15 cellular contexts compared by ENCODE assay signal in the genomic region with DNA sequence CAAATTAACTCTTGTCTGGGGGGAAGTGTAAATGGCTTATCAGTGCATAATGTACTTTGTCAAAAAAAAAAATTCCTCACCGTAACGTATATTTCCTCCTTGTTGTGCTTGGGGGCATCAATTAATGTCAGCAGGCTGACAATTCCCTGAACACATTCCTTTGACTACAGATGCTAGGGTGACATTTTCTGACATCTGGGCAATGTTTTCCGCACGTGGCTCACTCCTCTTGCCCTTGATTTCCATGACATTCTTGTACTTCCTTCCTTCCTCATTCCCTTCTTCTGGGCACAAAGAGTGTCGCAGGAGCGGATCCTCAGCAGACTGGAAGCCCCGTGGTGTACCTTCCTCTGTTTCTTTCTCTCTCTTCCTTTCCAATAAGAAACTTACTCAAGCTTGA.
DNase-seq lines count a peak whose midpoint lies in the region; ATAC-seq and TF ChIP-seq lines count a peak whose summit lies in the region.
"Had no signal": no experiment of that assay in that cellular context is flagged by ENCODE, and none has a peak within 500 bp of the region (broad histone marks: within the 10 kb centered on the region; RNA-seq: fewer than 3 reads in every experiment).

No MANE protein-coding gene starts in this region.

- H3K4me3 ChIP-seq in SK-N-SH (ENCODE audit: low read depth in 2 of 2, low read length in 1 of 2): no peak overlapping the region
- no peak overlapping the region for H3K4me3 ChIP-seq in esophagus muscularis mucosa
- H3K4me3 ChIP-seq: K562 had no signal

- peaks cover 20% of the 10 kb centered on the region for H3K4me1 Mint-ChIP-seq in neural crest cell

- H3K9ac ChIP-seq in SK-N-SH: no peak overlapping the region

- intact Hi-C loops in esophagus muscularis mucosa (cut with DNase I): no loop called here

- no peaks in the 10 kb centered on the region for H3K36me3 Mint-ChIP-seq in neural crest cell (ENCODE audit: low read depth)

- no peak for ATAC-seq in SK-N-SH treated with all-trans-retinoic acid at 6 μM for 48 hours
- ATAC-seq: K562 had no signal

- no peak overlapping the region for H3K4me2 ChIP-seq in SK-N-SH

- DNase-seq in SK-N-SH (peak; percentile 27), esophagus muscularis mucosa (ENCODE audit: extremely low spot score) (peak; percentile 66), neural crest cell (ENCODE audit: low read depth, low spot score) (no peak), NCI-H1694 treated with DMSO at 0.1 percent for 48 hours (lab: John Stamatoyannopoulos, UW) (no peak), DMS53 treated with DMSO at 0.1 percent for 48 hours (lab: John Stamatoyannopoulos, UW; ENCODE audit: unreplicated experiment) (no peak), GM20000 (ENCODE audit: low spot score) (no peak)
- DNase-seq: Calu3; CD4-positive, alpha-beta T cell; DMS 273 treated with DMSO at 0.1 percent for 48 hours; DMS79; GOT3 had no signal

- no peak overlapping the region for H2AFZ ChIP-seq in SK-N-SH (ENCODE audit: low read depth)

- H3K27me3 Mint-ChIP-seq in neural crest cell (ENCODE audit: low read depth): no peaks in the 10 kb centered on the region

- peak overlapping the region; percentile 16 for H3K27ac Mint-ChIP-seq in neural crest cell (ENCODE audit: unreplicated experiment)
- H3K27ac Mint-ChIP-seq: CD4-positive, alpha-beta T cell had no signal

- H3K9me2 ChIP-seq in SK-N-SH: no peaks in the 10 kb centered on the region

- H3K9me3 Mint-ChIP-seq in neural crest cell: no peaks in the 10 kb centered on the region
- H3K9me3 Mint-ChIP-seq: CD4-positive, alpha-beta T cell; H9 had no signal

- no peak for TF ChIP-seq POLR2A in esophagus muscularis mucosa (IDR thresholded peaks at IDR 0.05; ENCODE audit: low read depth)

- TF ChIP-seq EP300 in SK-N-SH (IDR thresholded peaks at IDR 0.05; ENCODE audit: borderline replicate concordance in 1 of 2, low read depth in 1 of 2, low read length in 1 of 2) (0 out of 4 replicates have a peak, but pooled peaks of 1 of the 2 experiments have one; percentile 35), esophagus muscularis mucosa (IDR thresholded peaks at IDR 0.05) (no peak)

- no peak for TF ChIP-seq CTCF in SK-N-SH (IDR thresholded peaks at IDR 0.05)
- TF ChIP-seq CTCF in esophagus muscularis mucosa (IDR thresholded peaks at IDR 0.05): no peak
- TF ChIP-seq CTCF in neural crest cell (conservative IDR thresholded peaks at IDR 0.05): no peak
- TF ChIP-seq CTCF in GM20000 (IDR thresholded peaks at IDR 0.05; ENCODE audit: extremely low read depth, missing control alignments): no peak

- peaks cover 8% of the 10 kb centered on the region; the same call in 1 of the 2 replicates for H3K27me3 ChIP-seq in SK-N-SH (ENCODE audit: insufficient read depth)
- peaks cover 0 to 4% (median 0%) of the 10 kb centered on the region in 4 donors for H3K27me3 ChIP-seq in esophagus muscularis mucosa

- H3K9me3 ChIP-seq in SK-N-SH (no peaks in the 10 kb centered on the region), esophagus muscularis mucosa (no peaks in the 10 kb centered on the region)

- POLR2A ChIA-PET in SK-N-SH (lab: Yijun Ruan, JAX): no interaction called here

- no peak for TF ChIP-seq RAD21 in SK-N-SH (IDR thresholded peaks at IDR 0.05; ENCODE audit: low read length)

- peaks cover 0 to 6% of the 10 kb centered on the region in 2 experiments; a peak in 1 of 4 replicates for H3K4me1 ChIP-seq in SK-N-SH (ENCODE audit: control insufficient read depth in 1 of 2, insufficient read depth in 2 of 2, low read depth in 1 of 2, low read length in 1 of 2)
- no peaks in the 10 kb centered on the region for H3K4me1 ChIP-seq in esophagus muscularis mucosa

- H3K36me3 ChIP-seq in SK-N-SH (replicated peaks in 1 of 2; ENCODE audit: control insufficient read depth in 1 of 2, insufficient read depth in 2 of 2, low read length in 1 of 2): no peaks in the 10 kb centered on the region
- H3K36me3 ChIP-seq in esophagus muscularis mucosa: no peaks in the 10 kb centered on the region

- H4K20me1 ChIP-seq in SK-N-SH (ENCODE audit: insufficient read depth): no peaks in the 10 kb centered on the region

- CTCF ChIA-PET in SK-N-SH (lab: Yijun Ruan, JAX): no interaction called here

- H3F3A ChIP-seq in SK-N-SH (replicated peaks; ENCODE audit: insufficient read depth): no peaks in the 10 kb centered on the region

- no peak overlapping the region for H3K4me3 Mint-ChIP-seq in neural crest cell
- H3K4me3 Mint-ChIP-seq: CD4-positive, alpha-beta T cell; H9 had no signal

- no peaks in the 10 kb centered on the region for H3K79me2 ChIP-seq in SK-N-SH (ENCODE audit: insufficient read depth)

- H3K27ac ChIP-seq in SK-N-SH (ENCODE audit: low read depth in 2 of 2, low read length in 1 of 2) (no peak overlapping the region), esophagus muscularis mucosa (replicated peaks in 1 of 4) (no peak overlapping the region)
- H3K27ac ChIP-seq: 22Rv1 had no signal

- 41% methylated on average over 7 of the region's 7 CpGs for WGBS in SK-N-SH (ENCODE audit: low lambda C conversion rate)
- WGBS in esophagus muscularis mucosa: 46% methylated on average over 7 of the region's 7 CpGs

TF ChIP-seq in SK-N-SH, 30 proteins besides CTCF, POLR2A, EP300 and RAD21 (continues in another document):
- TF ChIP-seq, protein P1, sequence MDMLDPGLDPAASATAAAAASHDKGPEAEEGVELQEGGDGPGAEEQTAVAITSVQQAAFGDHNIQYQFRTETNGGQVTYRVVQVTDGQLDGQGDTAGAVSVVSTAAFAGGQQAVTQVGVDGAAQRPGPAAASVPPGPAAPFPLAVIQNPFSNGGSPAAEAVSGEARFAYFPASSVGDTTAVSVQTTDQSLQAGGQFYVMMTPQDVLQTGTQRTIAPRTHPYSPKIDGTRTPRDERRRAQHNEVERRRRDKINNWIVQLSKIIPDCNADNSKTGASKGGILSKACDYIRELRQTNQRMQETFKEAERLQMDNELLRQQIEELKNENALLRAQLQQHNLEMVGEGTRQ (IDR thresholded peaks at IDR 0.05; ENCODE audit: borderline replicate concordance, low read depth, low read length): no peak
- TF ChIP-seq SMC3 (IDR thresholded peaks at IDR 0.05; ENCODE audit: low read depth, low read length) (no peak), RCOR1 (IDR thresholded peaks at IDR 0.05; ENCODE audit: low read length) (peak; percentile 46; the same call in 1 of the 2 replicates), TCF12 (IDR thresholded peaks at IDR 0.05) (no peak)
- TF ChIP-seq, protein P2, sequence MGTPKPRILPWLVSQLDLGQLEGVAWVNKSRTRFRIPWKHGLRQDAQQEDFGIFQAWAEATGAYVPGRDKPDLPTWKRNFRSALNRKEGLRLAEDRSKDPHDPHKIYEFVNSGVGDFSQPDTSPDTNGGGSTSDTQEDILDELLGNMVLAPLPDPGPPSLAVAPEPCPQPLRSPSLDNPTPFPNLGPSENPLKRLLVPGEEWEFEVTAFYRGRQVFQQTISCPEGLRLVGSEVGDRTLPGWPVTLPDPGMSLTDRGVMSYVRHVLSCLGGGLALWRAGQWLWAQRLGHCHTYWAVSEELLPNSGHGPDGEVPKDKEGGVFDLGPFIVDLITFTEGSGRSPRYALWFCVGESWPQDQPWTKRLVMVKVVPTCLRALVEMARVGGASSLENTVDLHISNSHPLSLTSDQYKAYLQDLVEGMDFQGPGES (IDR thresholded peaks at IDR 0.05; ENCODE audit: low read depth, low read length): no peak

TF ChIP-seq in SK-N-SH treated with all-trans-retinoic acid at 6 μM for 48 hours, 23 proteins besides CTCF, POLR2A, EP300 and RAD21 (continues in another document):
- TF ChIP-seq GLIS3 (CRISPR knock-in tag; IDR thresholded peaks at IDR 0.05) (no peak), OSR1 (CRISPR knock-in tag; IDR thresholded peaks at IDR 0.05) (no peak), ARNTL (CRISPR knock-in tag; IDR thresholded peaks at IDR 0.05; ENCODE audit: borderline replicate concordance, low read depth) (no peak), ISL1 (CRISPR knock-in tag; IDR thresholded peaks at IDR 0.05) (no peak), CSDC2 (CRISPR knock-in tag; IDR thresholded peaks at IDR 0.05) (no peak), RARB (CRISPR knock-in tag; IDR thresholded peaks at IDR 0.05) (no peak), ZC3H10 (CRISPR knock-in tag; IDR thresholded peaks at IDR 0.05) (no peak)
- TF ChIP-seq, protein P3, sequence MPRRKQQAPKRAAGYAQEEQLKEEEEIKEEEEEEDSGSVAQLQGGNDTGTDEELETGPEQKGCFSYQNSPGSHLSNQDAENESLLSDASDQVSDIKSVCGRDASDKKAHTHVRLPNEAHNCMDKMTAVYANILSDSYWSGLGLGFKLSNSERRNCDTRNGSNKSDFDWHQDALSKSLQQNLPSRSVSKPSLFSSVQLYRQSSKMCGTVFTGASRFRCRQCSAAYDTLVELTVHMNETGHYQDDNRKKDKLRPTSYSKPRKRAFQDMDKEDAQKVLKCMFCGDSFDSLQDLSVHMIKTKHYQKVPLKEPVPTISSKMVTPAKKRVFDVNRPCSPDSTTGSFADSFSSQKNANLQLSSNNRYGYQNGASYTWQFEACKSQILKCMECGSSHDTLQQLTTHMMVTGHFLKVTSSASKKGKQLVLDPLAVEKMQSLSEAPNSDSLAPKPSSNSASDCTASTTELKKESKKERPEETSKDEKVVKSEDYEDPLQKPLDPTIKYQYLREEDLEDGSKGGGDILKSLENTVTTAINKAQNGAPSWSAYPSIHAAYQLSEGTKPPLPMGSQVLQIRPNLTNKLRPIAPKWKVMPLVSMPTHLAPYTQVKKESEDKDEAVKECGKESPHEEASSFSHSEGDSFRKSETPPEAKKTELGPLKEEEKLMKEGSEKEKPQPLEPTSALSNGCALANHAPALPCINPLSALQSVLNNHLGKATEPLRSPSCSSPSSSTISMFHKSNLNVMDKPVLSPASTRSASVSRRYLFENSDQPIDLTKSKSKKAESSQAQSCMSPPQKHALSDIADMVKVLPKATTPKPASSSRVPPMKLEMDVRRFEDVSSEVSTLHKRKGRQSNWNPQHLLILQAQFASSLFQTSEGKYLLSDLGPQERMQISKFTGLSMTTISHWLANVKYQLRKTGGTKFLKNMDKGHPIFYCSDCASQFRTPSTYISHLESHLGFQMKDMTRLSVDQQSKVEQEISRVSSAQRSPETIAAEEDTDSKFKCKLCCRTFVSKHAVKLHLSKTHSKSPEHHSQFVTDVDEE (CRISPR knock-in tag; IDR thresholded peaks at IDR 0.05): no peak
- TF ChIP-seq, protein P4, sequence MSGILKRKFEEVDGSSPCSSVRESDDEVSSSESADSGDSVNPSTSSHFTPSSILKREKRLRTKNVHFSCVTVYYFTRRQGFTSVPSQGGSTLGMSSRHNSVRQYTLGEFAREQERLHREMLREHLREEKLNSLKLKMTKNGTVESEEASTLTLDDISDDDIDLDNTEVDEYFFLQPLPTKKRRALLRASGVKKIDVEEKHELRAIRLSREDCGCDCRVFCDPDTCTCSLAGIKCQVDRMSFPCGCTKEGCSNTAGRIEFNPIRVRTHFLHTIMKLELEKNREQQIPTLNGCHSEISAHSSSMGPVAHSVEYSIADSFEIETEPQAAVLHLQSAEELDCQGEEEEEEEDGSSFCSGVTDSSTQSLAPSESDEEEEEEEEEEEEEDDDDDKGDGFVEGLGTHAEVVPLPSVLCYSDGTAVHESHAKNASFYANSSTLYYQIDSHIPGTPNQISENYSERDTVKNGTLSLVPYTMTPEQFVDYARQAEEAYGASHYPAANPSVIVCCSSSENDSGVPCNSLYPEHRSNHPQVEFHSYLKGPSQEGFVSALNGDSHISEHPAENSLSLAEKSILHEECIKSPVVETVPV (CRISPR knock-in tag; IDR thresholded peaks at IDR 0.05): no peak

Comparison
In these comparisons a context has a peak if more than half of its experiments do, and no peak if none do; other contexts are left out.
1. DNase-seq: peak in SK-N-SH (single experiment) and esophagus muscularis mucosa (single experiment); none in neural crest cell (single experiment), NCI-H1694 treated with DMSO at 0.1 percent for 48 hours (single experiment), DMS53 treated with DMSO at 0.1 percent for 48 hours (single experiment) and GM20000 (single experiment).